ENCODE assay signal across 28 cellular contexts in the genomic region with DNA sequence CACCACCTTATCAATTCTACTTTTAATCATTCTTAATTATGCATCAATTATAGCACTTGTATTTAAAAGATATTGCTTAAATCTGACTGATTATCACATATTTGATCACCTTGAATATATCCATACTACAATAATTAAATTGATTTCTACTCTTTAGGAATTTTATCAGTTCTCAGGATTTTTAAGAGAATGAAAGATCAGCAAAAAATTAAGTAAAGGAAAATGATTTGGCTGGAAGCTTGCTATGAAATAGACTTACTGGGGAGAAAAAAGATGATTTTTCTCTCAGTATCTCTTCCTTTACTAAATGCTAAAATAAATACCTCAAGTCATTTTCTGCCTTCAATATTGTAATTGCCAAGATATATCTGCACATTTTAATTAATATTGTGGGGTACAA.
"Had no signal": no experiment of that assay in that cellular context is flagged by ENCODE, and none has a peak within 500 bp of the region (broad histone marks: within the 10 kb centered on the region; RNA-seq: fewer than 3 reads in every experiment).

No MANE protein-coding gene starts in this region.

- H3K27me3 ChIP-seq: neural progenitor cell, ovary, spleen, suprapubic skin, testis, tibial artery, transverse colon, upper lobe of right lung, uterus had no signal

- H3K4me2 ChIP-seq: neural progenitor cell, smooth muscle cell had no signal

- H3K4me1 ChIP-seq: neural progenitor cell, parathyroid adenoma, spleen, testis, tibial artery, uterus had no signal

- H3K4me3 ChIP-seq: neural progenitor cell, ovary, psoas muscle, skin epidermis, smooth muscle cell, spleen, suprapubic skin, testis, tibial artery, transverse colon, upper lobe of right lung, uterus had no signal

- ATAC-seq: natural killer cell; psoas muscle; right cardiac atrium; sciatic nerve; stimulated activated memory B cell treated with anti-CD40 and anti-IgM and Interleukin-4, amounts not matched to agents 10 μg/mL and 1 μg/mL and 100 μg/mL, for 72 hours; stimulated activated naive CD8-positive, alpha-beta T cell treated with anti-CD3 and anti-CD28 coated beads, Interleukin-15, amount 100 ng/mL, for 72 hours; stimulated activated naive CD8-positive, alpha-beta T cell treated with anti-CD3 and anti-CD28 coated beads, Interleukin-15, Interleukin-2, amounts not matched to agents 100 U/mL and 50 U/mL, for 24 hours; upper lobe of right lung had no signal

- H3K9me3 ChIP-seq: ovary, psoas muscle, suprapubic skin, testis, transverse colon, upper lobe of right lung, uterus had no signal

- H3K27ac ChIP-seq: neural progenitor cell, ovary, parathyroid adenoma, psoas muscle, skin epidermis, spleen, suprapubic skin, testis, tibial artery, transverse colon, upper lobe of right lung, uterus had no signal

- H3K9ac ChIP-seq: neural progenitor cell, parathyroid adenoma had no signal

- H3K36me3 ChIP-seq: neural progenitor cell, ovary, spleen, suprapubic skin, tibial artery, transverse colon, upper lobe of right lung, uterus had no signal

- DNase-seq: natural killer cell; occipital lobe; ovary; posterior cingulate gyrus; psoas muscle; right cardiac atrium; spleen; stimulated activated CD4-positive, alpha-beta T cell treated with anti-CD3 and anti-CD28 coated beads, Interleukin-12 subunit alpha, Interleukin-12 subunit beta, amount 100 ng/mL, for 4 hours; stimulated activated CD4-positive, alpha-beta T cell treated with anti-CD3 and anti-CD28 coated beads, Interleukin-1b, Interleukin-23, amount 100 ng/mL, for 48 hours; stimulated activated CD4-positive, alpha-beta T cell treated with anti-CD3 and anti-CD28 coated beads, Interleukin-4, amount 100 ng/mL, for 1 hour; stimulated activated CD4-positive, alpha-beta T cell treated with anti-CD3 and anti-CD28 coated beads, Interleukin-4, amount 100 ng/mL, for 4 hours; stimulated activated CD8-positive, alpha-beta memory T cell treated with anti-CD3 and anti-CD28 coated beads, Interleukin-4, amount 100 ng/mL, for 48 hours; stimulated activated naive CD4-positive, alpha-beta T cell; stimulated activated naive CD8-positive, alpha-beta T cell treated with anti-CD3 and anti-CD28 coated beads, Interleukin-15, amount 100 ng/mL, for 72 hours; stimulated activated naive CD8-positive, alpha-beta T cell treated with anti-CD3 and anti-CD28 coated beads, Interleukin-15, Interleukin-2, amounts not matched to agents 100 U/mL and 50 U/mL, for 24 hours; substantia nigra; testis; tibial artery; transverse colon; upper lobe of right lung; uterus had no signal

- H2AFZ ChIP-seq: neural progenitor cell, parathyroid adenoma had no signal
